ENCODE assay signal across 1 cellular context in the genomic region with DNA sequence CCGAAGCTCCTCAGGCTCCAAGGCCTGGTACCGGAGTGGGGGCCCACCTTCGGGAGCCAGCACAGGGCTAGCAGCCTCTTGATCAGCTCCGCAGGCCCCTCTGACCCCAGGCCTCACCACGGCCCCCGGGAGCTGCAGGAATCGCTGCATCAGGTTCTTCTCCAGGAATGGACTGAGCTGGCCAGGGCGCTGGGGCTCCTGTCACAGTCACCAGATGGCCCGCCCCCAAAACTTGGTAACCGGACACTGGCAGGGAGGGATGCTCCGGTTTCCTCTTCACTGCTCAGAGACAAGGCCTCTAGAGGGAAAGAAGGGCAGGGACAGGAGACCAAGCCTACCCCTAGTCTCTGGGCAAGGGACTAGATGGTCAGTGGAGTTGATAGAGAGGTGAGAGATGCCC.
TF ChIP-seq lines count a peak whose summit lies in the region.

No MANE protein-coding gene starts in this region.

TF ChIP-seq in GM12891, 5 proteins besides CTCF, POLR2A, EP300 and RAD21 (continued from another document):
- no peak for TF ChIP-seq TAF1 (IDR thresholded peaks at IDR 0.05; ENCODE audit: low read depth, low read length)
- no peak for TF ChIP-seq SPI1 (IDR thresholded peaks at IDR 0.05; ENCODE audit: low read depth, low read length)
- no peak for TF ChIP-seq POU2F2 (IDR thresholded peaks at IDR 0.05; ENCODE audit: low read depth, low read length)
- TF ChIP-seq POLR2AphosphoS5 (IDR thresholded peaks at IDR 0.05; ENCODE audit: low read depth, low read length): no peak
TF ChIP-seq in GM12891: peak in this region for 0.
